Comparison of ENCODE assay signal across 22 cellular contexts in the genomic region with DNA sequence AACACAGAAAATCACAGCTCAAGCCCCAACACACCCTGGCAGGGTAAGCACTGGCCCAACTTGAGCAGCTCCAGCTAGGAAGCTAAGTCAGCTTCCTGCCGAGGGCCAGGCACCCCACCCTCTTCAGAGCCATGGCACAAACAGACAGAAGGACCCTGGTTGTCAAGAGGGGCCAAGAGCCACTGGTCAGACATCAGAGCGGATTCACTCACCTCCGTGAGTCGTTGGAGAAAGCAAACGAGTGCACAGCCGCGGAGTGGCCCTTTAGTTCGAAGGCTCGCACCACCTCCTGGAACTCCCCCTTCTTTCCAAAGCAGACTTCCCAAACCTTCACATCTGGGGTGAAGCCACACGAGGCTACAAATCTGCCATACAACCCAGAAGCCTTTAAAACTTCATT. TPM values are rescaled to one million over a fixed set of nuclear protein-coding genes. Genes with fewer than 3 reads are reported as not detected.
DNase-seq lines count a peak whose midpoint lies in the region; ATAC-seq and TF ChIP-seq lines count a peak whose summit lies in the region.
"Had no signal": no experiment of that assay in that cellular context is flagged by ENCODE, and none has a peak within 500 bp of the region (broad histone marks: within the 10 kb centered on the region; RNA-seq: fewer than 3 reads in every experiment).

No MANE protein-coding gene starts in this region.

- in situ Hi-C loops in Panc1 (cut with HindIII; ENCODE audit: low pct_unique_long_range_greater_than_20kb, low sequenced_read_pairs), result no loop called here

- H3K4me3 Mint-ChIP-seq in activated naive CD8-positive, alpha-beta T cell, result no peak overlapping the region
- H3K4me3 Mint-ChIP-seq in activated naive CD8-positive, alpha-beta T cell treated with anti-CD3 and anti-CD28 coated beads, Interleukin-2, amount 50 U/mL, for 24 hours, result no peak overlapping the region
- H3K4me3 Mint-ChIP-seq: CD14-positive monocyte; CD4-positive, alpha-beta T cell; HFFc6 had no signal

- BruUV-seq in Panc1 (replicated peaks; lab: Mats Ljungman, UMichigan), result TSS peak; percentile 8

- WGBS in sigmoid colon, 2 donors, result 93 to 96% methylated on average over 10 of the region's 10 CpGs

- H3K27ac ChIP-seq in Panc1 (ENCODE audit: low read length), result no peak overlapping the region
- H3K27ac ChIP-seq in lower lobe of right lung, result no peak overlapping the region
- no peak overlapping the region for H3K27ac ChIP-seq in sigmoid colon
- H3K27ac ChIP-seq: A549; BLaER1 treated with 17β-estradiol and CSF1 and Interleukin-3, amounts not matched to agents 10 nM and 100 nM had no signal

- DNase-seq in activated naive CD8-positive, alpha-beta T cell treated with anti-CD3 and anti-CD28 coated beads, Interleukin-2, amount 50 U/mL, for 24 hours, result no peak
- DNase-seq in Panc1 (ENCODE audit: low read depth, low spot score) (no peak), lower lobe of right lung (peak; percentile 23), sigmoid colon (peak; percentile 29), activated gamma-delta T cell treated with Interleukin-2 at 50 U/mL for 16 hours (no peak), amniotic stem cell (lab: John Stamatoyannopoulos, UW) (no peak), SW 1271 (lab: John Stamatoyannopoulos, UW) (no peak)
- DNase-seq: 8988T; ACHN; AML-193; BE2C; Caco-2; CD4-positive, alpha-beta T cell; DMS153; DND-41; GOT3; HFFc6 had no signal

- H3K9me3 Mint-ChIP-seq in activated naive CD8-positive, alpha-beta T cell (ENCODE audit: low read depth), result no peaks in the 10 kb centered on the region
- no peaks in the 10 kb centered on the region for H3K9me3 Mint-ChIP-seq in activated naive CD8-positive, alpha-beta T cell treated with anti-CD3 and anti-CD28 coated beads, Interleukin-2, amount 50 U/mL, for 24 hours
- H3K9me3 Mint-ChIP-seq: CD14-positive monocyte; CD4-positive, alpha-beta T cell; HFFc6 had no signal

- H3K4me1 ChIP-seq in Panc1 (ENCODE audit: control insufficient read depth, insufficient read depth, low read length) (no peaks in the 10 kb centered on the region), lower lobe of right lung (peaks cover 4% of the 10 kb centered on the region), sigmoid colon (peaks cover 0 to 7% (median 2%) of the 10 kb centered on the region in 4 donors)
- H3K4me1 ChIP-seq: BE2C, HAP-1 had no signal

- peaks cover 18% of the 10 kb centered on the region for H3K4me1 Mint-ChIP-seq in activated naive CD8-positive, alpha-beta T cell (ENCODE audit: low read depth)
- H3K4me1 Mint-ChIP-seq in activated naive CD8-positive, alpha-beta T cell treated with anti-CD3 and anti-CD28 coated beads, Interleukin-2, amount 50 U/mL, for 24 hours, result peaks cover 16% of the 10 kb centered on the region

- H3K36me3 Mint-ChIP-seq in activated naive CD8-positive, alpha-beta T cell, result peaks cover 2% of the 10 kb centered on the region
- H3K36me3 Mint-ChIP-seq in activated naive CD8-positive, alpha-beta T cell treated with anti-CD3 and anti-CD28 coated beads, Interleukin-2, amount 50 U/mL, for 24 hours (ENCODE audit: low read depth), result peaks cover 37% of the 10 kb centered on the region

- intact Hi-C loops in Panc1 (cut with micrococcal nuclease; ENCODE audit: unreplicated experiment) (no loop called here), lower lobe of right lung (cut with DNase I) (no loop called here), sigmoid colon (cut with DNase I) (no loop called here)

- POLR2A ChIA-PET in Panc1 (lab: Charles Lee), result no interaction called here

- H3K27me3 Mint-ChIP-seq in activated naive CD8-positive, alpha-beta T cell, result no peaks in the 10 kb centered on the region
- H3K27me3 Mint-ChIP-seq in activated naive CD8-positive, alpha-beta T cell treated with anti-CD3 and anti-CD28 coated beads, Interleukin-2, amount 50 U/mL, for 24 hours, result no peaks in the 10 kb centered on the region
- H3K27me3 Mint-ChIP-seq: CD4-positive, alpha-beta T cell had no signal

- H3K9me3 ChIP-seq in Panc1 (ENCODE audit: control insufficient read depth, insufficient read depth, low read depth, low read length), result no peaks in the 10 kb centered on the region
- no peaks in the 10 kb centered on the region for H3K9me3 ChIP-seq in lower lobe of right lung
- no peaks in the 10 kb centered on the region for H3K9me3 ChIP-seq in sigmoid colon
- H3K9me3 ChIP-seq: A549; BE2C; BLaER1 treated with 17β-estradiol and CSF1 and Interleukin-3, amounts not matched to agents 10 nM and 100 nM; Caco-2; HAP-1 had no signal

- no peak for TF ChIP-seq EP300 in sigmoid colon (IDR thresholded peaks at IDR 0.05)

- H3K4me3 ChIP-seq in Panc1 (ENCODE audit: low read depth in 2 of 2, low read length in 2 of 2) (no peak overlapping the region), lower lobe of right lung (no peak overlapping the region), sigmoid colon (no peak overlapping the region)
- H3K4me3 ChIP-seq: A549; BLaER1 treated with 17β-estradiol and CSF1 and Interleukin-3, amounts not matched to agents 10 nM and 100 nM; HAP-1 had no signal

- no peak for TF ChIP-seq POLR2A in sigmoid colon (IDR thresholded peaks at IDR 0.05)

- no peaks in the 10 kb centered on the region for H3K27me3 ChIP-seq in Panc1 (ENCODE audit: control insufficient read depth, insufficient read depth, low read length)
- no peaks in the 10 kb centered on the region for H3K27me3 ChIP-seq in lower lobe of right lung (ENCODE audit: low read depth)
- no peaks in the 10 kb centered on the region for H3K27me3 ChIP-seq in sigmoid colon
- H3K27me3 ChIP-seq: BE2C; BLaER1 treated with 17β-estradiol and CSF1 and Interleukin-3, amounts not matched to agents 10 nM and 100 nM had no signal

- ATAC-seq in activated naive CD8-positive, alpha-beta T cell treated with anti-CD3 and anti-CD28 coated beads, Interleukin-2, amount 50 U/mL, for 24 hours, result no peak
- ATAC-seq in Panc1, result no peak
- ATAC-seq in lower lobe of right lung, result no peak
- ATAC-seq: A549 had no signal

- TF ChIP-seq CTCF in Panc1 (IDR thresholded peaks at IDR 0.05) (no peak), lower lobe of right lung (IDR thresholded peaks at IDR 0.05) (no peak), sigmoid colon (IDR thresholded peaks at IDR 0.05) (no peak)

- CTCF ChIA-PET in Panc1 (lab: Charles Lee), result no interaction called here

- H3K36me3 ChIP-seq in Panc1 (ENCODE audit: control insufficient read depth, insufficient read depth, low read length) (no peaks in the 10 kb centered on the region; the same call in none of the 2 replicates), lower lobe of right lung (peaks cover 75% of the 10 kb centered on the region), sigmoid colon (peaks cover 39 to 67% (median 56%) of the 10 kb centered on the region in 4 donors)

- peak overlapping the region; percentile 50 for H3K27ac Mint-ChIP-seq in activated naive CD8-positive, alpha-beta T cell
- H3K27ac Mint-ChIP-seq in activated naive CD8-positive, alpha-beta T cell treated with anti-CD3 and anti-CD28 coated beads, Interleukin-2, amount 50 U/mL, for 24 hours, result no peak overlapping the region
- H3K27ac Mint-ChIP-seq: CD4-positive, alpha-beta T cell; HFFc6 had no signal

RNA-seq across cellular contexts. Expression of a gene that starts 7.4 kb away (rescaled TPM):
- total RNA-seq in Panc1 (2021; ENCODE audit: unreplicated experiment) (60.1 TPM), lower lobe of right lung (27.9 TPM), sigmoid colon (10 to 100 TPM; 17.1 to 29.6 (median 26.9) TPM)
- polyA plus RNA-seq in Panc1 (2012; ENCODE audit: insufficient read length), result 37.3 TPM
- polyA plus RNA-seq in sigmoid colon, result 10 to 100 TPM in 1 of 3 donors, 1 to 10 TPM in 2; 5.4 to 28.2 (median 6.2) TPM

RNA-seq across cellular contexts. Expression of a gene that starts 13.5 kb away (rescaled TPM):
- 95.4 TPM for total RNA-seq in Panc1 (2021; ENCODE audit: unreplicated experiment)
- polyA plus RNA-seq in Panc1 (2012; ENCODE audit: insufficient read length), result 89.8 TPM
- 52.8 TPM for total RNA-seq in lower lobe of right lung
- total RNA-seq in sigmoid colon, result 100 to 1,000 TPM; 113 to 155 (median 129) TPM
- polyA plus RNA-seq in sigmoid colon, result 100 to 1,000 TPM in 1 of 3 donors, 10 to 100 TPM in 2; 58.1 to 114 (median 95.7) TPM

RNA-seq across cellular contexts. Expression of a gene that starts 48.9 kb away (rescaled TPM):
- total RNA-seq in Panc1 (2021; ENCODE audit: unreplicated experiment) (107 TPM), lower lobe of right lung (56.0 TPM), sigmoid colon (10 to 100 TPM; 47.2 to 67.3 (median 53.5) TPM)
- 53.8 TPM for polyA plus RNA-seq in Panc1 (2012; ENCODE audit: insufficient read length)
- polyA plus RNA-seq in sigmoid colon, result 10 to 100 TPM; 13.8 to 33.4 (median 17.1) TPM

RNA-seq across cellular contexts. Expression of a gene that starts 53.3 kb away (rescaled TPM):
- 7.2 TPM for total RNA-seq in Panc1 (2021; ENCODE audit: unreplicated experiment)
- 4.9 TPM for polyA plus RNA-seq in Panc1 (2012; ENCODE audit: insufficient read length)
- total RNA-seq in lower lobe of right lung, result 10.7 TPM
- 10 to 100 TPM in 2 of 4 donors, 1 to 10 TPM in 2; 2.5 to 15.0 (median 10.8) TPM for total RNA-seq in sigmoid colon
- polyA plus RNA-seq in sigmoid colon, result 10 to 100 TPM in 1 of 3 donors, 1 to 10 TPM in 2; 1.6 to 11.9 (median 4.8) TPM
- total RNA-seq: CD4-positive, alpha-beta T cell; HFFc6 had no signal

Comparison
In these comparisons a context has a peak if more than half of its experiments do, and no peak if none do; other contexts are left out.
1. DNase-seq: peak in lower lobe of right lung (single experiment) and sigmoid colon (single experiment); none in activated naive CD8-positive, alpha-beta T cell treated with anti-CD3 and anti-CD28 coated beads, Interleukin-2, amount 50 U/mL, for 24 hours (single experiment), Panc1 (single experiment), activated gamma-delta T cell treated with Interleukin-2 at 50 U/mL for 16 hours (single experiment), amniotic stem cell (single experiment) and SW 1271 (0 of 2).